15 cellular contexts compared by ENCODE assay signal in genomic region chr10:48708144-48708543, GRCh38. TPM values are rescaled to one million over a fixed set of nuclear protein-coding genes. Genes with fewer than 3 reads are reported as not detected.
A peak's percentile ranks its signal among the peaks of the same experiment; 100 is the strongest.
DNase-seq lines count a peak whose midpoint lies in the region; ATAC-seq, FAIRE-seq and TF ChIP-seq lines count a peak whose summit lies in the region.
"Had no signal": no experiment of that assay in that cellular context is flagged by ENCODE, and none has a peak within 500 bp of the region (broad histone marks: within the 10 kb centered on the region; RNA-seq: fewer than 3 reads in every experiment).

No MANE protein-coding gene starts in this region.

- no peak overlapping the region for H2BK12ac ChIP-seq in neuronal stem cell (ENCODE audit: low read length)

- no peak overlapping the region for H2AK5ac ChIP-seq in neuronal stem cell (ENCODE audit: low read depth, low read length)

- H4K91ac ChIP-seq in neuronal stem cell (ENCODE audit: low read depth, low read length, poor library complexity), result no peak overlapping the region

- intact Hi-C loops in left ventricle myocardium superior (cut with micrococcal nuclease), result no loop called here

- H3K79me1 ChIP-seq in neuronal stem cell (ENCODE audit: low read depth, low read length), result no peaks in the 10 kb centered on the region

- H3K9ac ChIP-seq in astrocyte (ENCODE audit: low read length) (no peak overlapping the region), neuronal stem cell (ENCODE audit: low read depth, low read length, poor library complexity) (no peak overlapping the region)
- H3K9ac ChIP-seq: BLaER1 had no signal

- H2BK120ac ChIP-seq in neuronal stem cell (ENCODE audit: low read depth, low read length), result no peak overlapping the region

- H3K4me2 ChIP-seq in astrocyte (ENCODE audit: low read length) (no peak overlapping the region), neuronal stem cell (ENCODE audit: insufficient read depth, low read length, poor library complexity, severe bottlenecking) (no peak overlapping the region)
- H3K4me2 ChIP-seq: BLaER1 had no signal

- H3K79me2 ChIP-seq in astrocyte (ENCODE audit: insufficient read depth, low read length), result no peaks in the 10 kb centered on the region

- H3K27me3 ChIP-seq in astrocyte (ENCODE audit: insufficient read depth, low read length) (peaks cover 2% of the 10 kb centered on the region), neuronal stem cell (ENCODE audit: control insufficient read depth in 3 of 3, insufficient read depth in 3 of 3, low read depth in 1 of 3, low read length in 3 of 3) (peaks cover 0 to 2% (median 0%) of the 10 kb centered on the region in 3 experiments)
- H3K27me3 ChIP-seq: BLaER1 had no signal

- H3K27ac ChIP-seq in astrocyte (ENCODE audit: low read depth, low read length), result no peak overlapping the region
- H3K27ac ChIP-seq in neuronal stem cell (replicated peaks; ENCODE audit: low read length), result no peak overlapping the region
- H3K27ac ChIP-seq: BLaER1 had no signal

- H2BK5ac ChIP-seq in neuronal stem cell (ENCODE audit: low read length), result no peak overlapping the region

- no peaks in the 10 kb centered on the region for H3K9me3 Mint-ChIP-seq in astrocyte (ENCODE audit: unreplicated experiment)
- H3K9me3 Mint-ChIP-seq: naive thymus-derived CD8-positive, alpha-beta T cell had no signal

- FAIRE-seq in GM12892 (lab: Jason Lieb, UNC) (peak; percentile 24), astrocyte (lab: Jason Lieb, UNC) (no peak)
- FAIRE-seq: kidney had no signal

- TF ChIP-seq CTCF in astrocyte (IDR thresholded peaks at IDR 0.05; ENCODE audit: insufficient read depth, low read depth, low read length), result no peak

- peaks cover 14% of the 10 kb centered on the region for H3K27me3 Mint-ChIP-seq in astrocyte (ENCODE audit: low read depth, unreplicated experiment)

- ATAC-seq in left ventricle myocardium superior (peak; percentile 77), GM21515 (IDR thresholded peaks at IDR 0.05; ENCODE audit: unreplicated experiment) (no peak)
- ATAC-seq: naive thymus-derived CD8-positive, alpha-beta T cell; PC-3 had no signal

- H3K4me3 Mint-ChIP-seq in astrocyte (ENCODE audit: unreplicated experiment), result no peak overlapping the region
- H3K4me3 Mint-ChIP-seq: naive thymus-derived CD8-positive, alpha-beta T cell had no signal

- no peaks in the 10 kb centered on the region for H3K4me1 ChIP-seq in astrocyte (ENCODE audit: insufficient read depth, low read length)
- H3K4me1 ChIP-seq in neuronal stem cell (ENCODE audit: control insufficient read depth in 2 of 2, insufficient read depth in 1 of 2, low read depth in 1 of 2, low read length in 2 of 2), result peaks cover 0 to 2% of the 10 kb centered on the region in 2 donors
- H3K4me1 ChIP-seq: BLaER1 had no signal

- peak overlapping the region; percentile 97 for H3K27ac Mint-ChIP-seq in astrocyte (ENCODE audit: unreplicated experiment)
- H3K27ac Mint-ChIP-seq: naive thymus-derived CD8-positive, alpha-beta T cell had no signal

- H3K4me3 ChIP-seq in astrocyte (ENCODE audit: insufficient read depth, low read depth, low read length) (no peak overlapping the region), neuronal stem cell (ENCODE audit: low read length in 2 of 2) (no peak overlapping the region)
- H3K4me3 ChIP-seq: BLaER1 had no signal

- no peaks in the 10 kb centered on the region for H3K36me3 ChIP-seq in astrocyte (ENCODE audit: insufficient read depth, low read length)
- no peaks in the 10 kb centered on the region for H3K36me3 ChIP-seq in neuronal stem cell (replicated peaks in 1 of 2; ENCODE audit: control insufficient read depth in 2 of 2, insufficient read depth in 2 of 2, low read length in 2 of 2)

- no peaks in the 10 kb centered on the region for H3K36me3 Mint-ChIP-seq in astrocyte (ENCODE audit: low read depth, unreplicated experiment)
- H3K36me3 Mint-ChIP-seq: naive thymus-derived CD8-positive, alpha-beta T cell had no signal

- no peak for DNase-seq in GM12892 (ENCODE audit: insufficient read length)
- no peak for DNase-seq in astrocyte (ENCODE audit: low read depth)
- DNase-seq in left ventricle myocardium superior, result no peak
- DNase-seq in putamen (ENCODE audit: low spot score), result peak; percentile 13
- DNase-seq in neuronal stem cell (ENCODE audit: low spot score), result no peak
- DNase-seq in stimulated activated CD4-positive, alpha-beta T cell treated with anti-CD3 and anti-CD28 coated beads, Interleukin-15, amount 100 ng/mL, for 24 hours, result no peak
- no peak for DNase-seq in NCI-H1694 (lab: John Stamatoyannopoulos, UW)
- DNase-seq: DMS153; kidney; naive thymus-derived CD8-positive, alpha-beta T cell; NCI-H187 treated with DMSO at 0.1 percent for 48 hours; NCI-H510A treated with DMSO at 0.1 percent for 48 hours; PC-3 had no signal

- H3K4me1 Mint-ChIP-seq in astrocyte (ENCODE audit: low read depth, unreplicated experiment), result peaks cover 18% of the 10 kb centered on the region

- H3K4ac ChIP-seq in neuronal stem cell (ENCODE audit: low read length), result no peak overlapping the region

- H3K14ac ChIP-seq in neuronal stem cell (ENCODE audit: low read length), result no peak overlapping the region

- WGBS in neuronal stem cell (ENCODE audit: extremely low coverage in 2 of 2, insufficient read length in 2 of 2, insufficient replicate concordance in 1 of 2), 2 donors, result no CpG with 5 or more reads among the region's 5 CpGs

- H2BK15ac ChIP-seq in neuronal stem cell (ENCODE audit: low read length), result no peak overlapping the region

- no peak overlapping the region for H2AFZ ChIP-seq in astrocyte (ENCODE audit: low read depth, low read length)
- H2AFZ ChIP-seq in neuronal stem cell (ENCODE audit: low read length), result no peak overlapping the region

- no peaks in the 10 kb centered on the region for H3K9me3 ChIP-seq in astrocyte (ENCODE audit: insufficient read depth, low read depth, low read length)
- H3K9me3 ChIP-seq in neuronal stem cell (replicated peaks in 1 of 2; ENCODE audit: control insufficient read depth in 2 of 2, insufficient read depth in 1 of 2, low read depth in 1 of 2, low read length in 2 of 2), result no peaks in the 10 kb centered on the region
- H3K9me3 ChIP-seq: BLaER1 had no signal

- no peak overlapping the region for H4K8ac ChIP-seq in neuronal stem cell (ENCODE audit: low read depth, low read length)

- H4K20me1 ChIP-seq in astrocyte (ENCODE audit: insufficient read depth, low read length), result no peaks in the 10 kb centered on the region
- H4K20me1 ChIP-seq: BLaER1 had no signal

- no peak overlapping the region for H3K23ac ChIP-seq in neuronal stem cell (ENCODE audit: low read depth, low read length, poor library complexity)

- TF ChIP-seq POLR2A in GM12892 (IDR thresholded peaks at IDR 0.05; ENCODE audit: low read depth, low read length), result no peak

- no peak overlapping the region for H3K18ac ChIP-seq in neuronal stem cell (ENCODE audit: low read length)

RNA-seq across cellular contexts. Expression of gene WDFY4, which starts 23.5 kb away (rescaled TPM):
- 36.4 TPM for polyA plus RNA-seq in GM12892 (2012; ENCODE audit: missing spikeins)
- 0.02 and 0.25 TPM in 2 replicates for total RNA-seq in astrocyte
- total RNA-seq in left ventricle myocardium superior, result 1.6 TPM
- polyA plus RNA-seq in neuronal stem cell (2013, experiment 1 of 2), result 0.01 TPM
- not detected for polyA plus RNA-seq in neuronal stem cell (2013, experiment 2 of 2)
- total RNA-seq: PC-3 had no signal
